In the genomic region with DNA sequence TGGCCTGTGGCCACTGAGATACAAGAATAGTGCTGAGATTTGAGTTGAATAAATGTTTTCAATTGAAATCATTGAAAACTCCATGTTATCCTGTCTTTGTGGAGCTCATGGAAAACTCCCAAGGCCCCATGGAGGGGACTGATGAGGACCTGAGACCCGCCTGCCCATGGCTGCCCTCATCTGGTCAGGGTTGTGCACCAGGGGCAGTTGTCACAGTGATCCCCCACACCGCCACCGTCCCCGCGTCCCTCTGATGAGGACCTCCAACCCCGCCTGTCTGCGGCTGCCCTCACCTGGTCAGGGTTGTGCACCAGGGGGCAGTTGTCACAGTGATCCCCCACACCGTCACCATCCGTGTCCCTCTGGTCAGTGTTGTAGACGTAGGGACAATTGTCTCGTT, we compare ENCODE assay signal across 22 cellular contexts. TPM values are rescaled to one million over a fixed set of nuclear protein-coding genes. Genes with fewer than 3 reads are reported as not detected.
"Had no signal": no experiment of that assay in that cellular context is flagged by ENCODE, and none has a peak within 500 bp of the region (broad histone marks: within the 10 kb centered on the region; RNA-seq: fewer than 3 reads in every experiment).

No MANE protein-coding gene starts in this region.

- H3K4me1 ChIP-seq: tibial artery had no signal

- H3K4me3 Mint-ChIP-seq: activated naive CD4-positive, alpha-beta T cell treated with anti-CD3 and anti-CD28 coated beads for 36 hours; activated naive CD8-positive, alpha-beta T cell treated with anti-CD3 and anti-CD28 coated beads, Interleukin-2, amount 50 U/mL, for 24 hours; activated T-helper 17 cell treated with anti-CD3 and anti-CD28 coated beads, Interleukin-2, amount 50 U/mL, for 72 hours; central memory CD8-positive, alpha-beta T cell; dendritic cell treated with granulocyte-macrophage colony-stimulating factor and Interleukin-4, amounts not matched to agents 40 ng/mL and 50 ng/mL, for 4 days; immature natural killer cell; natural killer cell had no signal

- H3K4me1 Mint-ChIP-seq: activated naive CD8-positive, alpha-beta T cell treated with anti-CD3 and anti-CD28 coated beads, Interleukin-2, amount 50 U/mL, for 24 hours; activated T-helper 17 cell treated with anti-CD3 and anti-CD28 coated beads, Interleukin-2, amount 50 U/mL, for 72 hours; central memory CD8-positive, alpha-beta T cell; immature natural killer cell; natural killer cell had no signal

- H3K27ac Mint-ChIP-seq: activated naive CD4-positive, alpha-beta T cell treated with anti-CD3 and anti-CD28 coated beads for 36 hours; activated naive CD8-positive, alpha-beta T cell treated with anti-CD3 and anti-CD28 coated beads, Interleukin-2, amount 50 U/mL, for 24 hours; activated T-helper 17 cell treated with anti-CD3 and anti-CD28 coated beads, Interleukin-2, amount 50 U/mL, for 72 hours; dendritic cell treated with granulocyte-macrophage colony-stimulating factor and Interleukin-4, amounts not matched to agents 40 ng/mL and 50 ng/mL, for 4 days; immature natural killer cell; natural killer cell had no signal

- H3K27me3 Mint-ChIP-seq: dendritic cell treated with granulocyte-macrophage colony-stimulating factor and Interleukin-4, amounts not matched to agents 40 ng/mL and 50 ng/mL, for 4 days had no signal

- H3K9me3 Mint-ChIP-seq: activated naive CD4-positive, alpha-beta T cell treated with anti-CD3 and anti-CD28 coated beads for 36 hours; activated naive CD8-positive, alpha-beta T cell treated with anti-CD3 and anti-CD28 coated beads, Interleukin-2, amount 50 U/mL, for 24 hours; activated T-helper 17 cell treated with anti-CD3 and anti-CD28 coated beads, Interleukin-2, amount 50 U/mL, for 72 hours; central memory CD8-positive, alpha-beta T cell; natural killer cell had no signal

- DNase-seq: activated CD4-positive, alpha-beta T cell treated with anti-CD3 and anti-CD28 coated beads for 1 hour; activated naive CD4-positive, alpha-beta T cell treated with anti-CD3 and anti-CD28 coated beads for 36 hours; activated naive CD8-positive, alpha-beta T cell treated with anti-CD3 and anti-CD28 coated beads, Interleukin-2, amount 50 U/mL, for 24 hours; activated T-cell treated with anti-CD3 and anti-CD28 coated beads, Interleukin-2, amount 50 U/mL, for 1 hour; anterior cingulate cortex; effector memory CD4-positive, alpha-beta T cell; esophagus squamous epithelium; heart right ventricle; immature natural killer cell; natural killer cell; stimulated activated CD4-positive, alpha-beta T cell treated with anti-CD3 and anti-CD28 coated beads, Interleukin-2, amount 100 ng/mL, for 24 hours; stimulated activated naive CD4-positive, alpha-beta T cell treated with Interleukin-2 at 50 U/mL for 16 hours; substantia nigra; SW 1271; tibial artery; WERI-Rb-1 had no signal

- ATAC-seq: activated naive CD8-positive, alpha-beta T cell treated with anti-CD3 and anti-CD28 coated beads, Interleukin-2, amount 50 U/mL, for 24 hours; activated T-helper 17 cell treated with anti-CD3 and anti-CD28 coated beads, Interleukin-2, amount 50 U/mL, for 72 hours; natural killer cell had no signal

- H3K36me3 Mint-ChIP-seq: immature natural killer cell, natural killer cell had no signal

- H3K9me3 ChIP-seq: esophagus squamous epithelium, neutrophil, tibial artery had no signal

- H3K27me3 ChIP-seq: esophagus squamous epithelium, neutrophil, tibial artery had no signal

- H3K27ac ChIP-seq: esophagus squamous epithelium, neutrophil, WERI-Rb-1 had no signal

- H3K36me3 ChIP-seq: neutrophil, WERI-Rb-1 had no signal

- H3K4me3 ChIP-seq: esophagus squamous epithelium, heart right ventricle, tibial artery had no signal

RNA-seq across cellular contexts. Expression of gene THBS2, which starts 27.8 kb away (rescaled TPM):
- total RNA-seq: activated naive CD4-positive, alpha-beta T cell treated with anti-CD3 and anti-CD28 coated beads for 36 hours; activated T-helper 17 cell treated with anti-CD3 and anti-CD28 coated beads, Interleukin-2, amount 50 U/mL, for 72 hours; endothelial cell of umbilical vein; natural killer cell; T-helper 2 cell treated with Interferon-gamma antibody and Interleukin-4, amounts not matched to agents 100 ng/mL and 5 ng/mL, for 36 hours had no signal
